In the genomic region with DNA sequence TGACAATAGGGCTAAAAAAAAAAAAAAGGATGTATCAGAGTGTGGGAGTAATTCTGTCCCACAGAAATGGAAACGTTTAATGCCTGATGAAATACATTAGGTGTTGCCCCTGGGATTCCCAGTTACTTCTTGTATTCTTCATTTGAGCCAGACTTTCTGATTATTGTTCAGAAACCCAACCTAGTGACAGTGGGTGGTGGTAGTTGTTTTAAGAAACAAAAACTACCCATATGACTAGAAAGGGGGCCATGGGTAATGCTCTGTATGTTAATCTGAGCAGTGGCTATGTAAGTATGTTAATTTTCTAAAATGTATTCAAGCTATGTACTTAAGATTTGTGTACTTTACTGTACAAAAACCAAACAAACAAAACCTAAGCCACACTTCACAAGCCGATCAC, we compare ENCODE assay signal across 1 cellular context.
TF ChIP-seq lines count a peak whose summit lies in the region.

No MANE protein-coding gene starts in this region.

TF ChIP-seq in WTC11, 78 proteins besides CTCF, POLR2A, EP300 and RAD21 (continued from another document):
- TF ChIP-seq, protein P1, sequence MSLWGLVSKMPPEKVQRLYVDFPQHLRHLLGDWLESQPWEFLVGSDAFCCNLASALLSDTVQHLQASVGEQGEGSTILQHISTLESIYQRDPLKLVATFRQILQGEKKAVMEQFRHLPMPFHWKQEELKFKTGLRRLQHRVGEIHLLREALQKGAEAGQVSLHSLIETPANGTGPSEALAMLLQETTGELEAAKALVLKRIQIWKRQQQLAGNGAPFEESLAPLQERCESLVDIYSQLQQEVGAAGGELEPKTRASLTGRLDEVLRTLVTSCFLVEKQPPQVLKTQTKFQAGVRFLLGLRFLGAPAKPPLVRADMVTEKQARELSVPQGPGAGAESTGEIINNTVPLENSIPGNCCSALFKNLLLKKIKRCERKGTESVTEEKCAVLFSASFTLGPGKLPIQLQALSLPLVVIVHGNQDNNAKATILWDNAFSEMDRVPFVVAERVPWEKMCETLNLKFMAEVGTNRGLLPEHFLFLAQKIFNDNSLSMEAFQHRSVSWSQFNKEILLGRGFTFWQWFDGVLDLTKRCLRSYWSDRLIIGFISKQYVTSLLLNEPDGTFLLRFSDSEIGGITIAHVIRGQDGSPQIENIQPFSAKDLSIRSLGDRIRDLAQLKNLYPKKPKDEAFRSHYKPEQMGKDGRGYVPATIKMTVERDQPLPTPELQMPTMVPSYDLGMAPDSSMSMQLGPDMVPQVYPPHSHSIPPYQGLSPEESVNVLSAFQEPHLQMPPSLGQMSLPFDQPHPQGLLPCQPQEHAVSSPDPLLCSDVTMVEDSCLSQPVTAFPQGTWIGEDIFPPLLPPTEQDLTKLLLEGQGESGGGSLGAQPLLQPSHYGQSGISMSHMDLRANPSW (CRISPR knock-in tag; conservative IDR thresholded peaks at IDR 0.05; ENCODE audit: low read depth), result no peak
- TF ChIP-seq, protein P2, sequence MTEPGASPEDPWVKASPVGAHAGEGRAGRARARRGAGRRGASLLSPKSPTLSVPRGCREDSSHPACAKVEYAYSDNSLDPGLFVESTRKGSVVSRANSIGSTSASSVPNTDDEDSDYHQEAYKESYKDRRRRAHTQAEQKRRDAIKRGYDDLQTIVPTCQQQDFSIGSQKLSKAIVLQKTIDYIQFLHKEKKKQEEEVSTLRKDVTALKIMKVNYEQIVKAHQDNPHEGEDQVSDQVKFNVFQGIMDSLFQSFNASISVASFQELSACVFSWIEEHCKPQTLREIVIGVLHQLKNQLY (CRISPR knock-in tag; IDR thresholded peaks at IDR 0.05), result no peak
- TF ChIP-seq MXD4 (CRISPR knock-in tag; IDR thresholded peaks at IDR 0.05; ENCODE audit: borderline replicate concordance) (no peak), ATF1 (CRISPR knock-in tag; IDR thresholded peaks at IDR 0.05) (no peak), ZNF396 (CRISPR knock-in tag; IDR thresholded peaks at IDR 0.05; ENCODE audit: borderline replicate concordance) (no peak), TCF7 (CRISPR knock-in tag; IDR thresholded peaks at IDR 0.05; ENCODE audit: low read depth) (no peak)
- TF ChIP-seq, protein P3, sequence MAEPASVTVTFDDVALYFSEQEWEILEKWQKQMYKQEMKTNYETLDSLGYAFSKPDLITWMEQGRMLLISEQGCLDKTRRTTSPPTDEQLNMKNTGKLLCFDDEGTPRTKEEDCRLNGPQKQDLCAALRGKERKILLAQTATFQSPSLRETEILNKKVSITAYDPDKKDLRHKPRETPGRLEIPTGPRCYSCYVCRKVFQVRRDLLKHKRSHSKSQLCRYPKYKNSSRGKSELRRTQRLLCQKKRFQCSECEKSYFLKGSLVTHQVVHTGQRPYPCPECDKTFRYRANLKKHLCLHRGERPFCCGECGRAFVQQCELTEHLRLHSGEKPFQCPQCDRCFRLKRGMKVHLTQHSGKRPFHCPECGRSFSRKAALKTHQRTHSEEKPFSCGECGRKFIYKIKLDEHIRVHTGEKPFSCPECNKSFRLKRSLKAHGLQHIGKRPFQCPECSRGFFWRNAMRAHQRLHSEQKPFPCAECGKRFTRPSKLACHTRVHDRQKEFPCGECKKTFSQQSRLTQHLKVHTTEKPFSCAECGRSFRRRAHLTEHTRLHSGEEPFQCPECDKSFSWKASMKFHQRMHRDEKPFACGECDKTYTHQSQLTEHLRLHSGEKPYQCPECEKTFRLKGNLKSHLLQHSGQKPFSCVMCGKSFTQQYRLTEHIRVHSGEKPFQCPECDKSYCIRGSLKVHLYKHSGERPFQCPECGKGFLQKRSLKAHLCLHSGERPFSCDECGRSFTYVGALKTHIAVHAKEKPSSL (CRISPR knock-in tag; conservative IDR thresholded peaks at IDR 0.05), result no peak
